In genomic region chr14:74571901-74572828, GRCh38 we compare ENCODE assay signal across 8 cellular contexts. TPM values are rescaled to one million over a fixed set of nuclear protein-coding genes. Genes with fewer than 3 reads are reported as not detected.
DNase-seq lines count a peak whose midpoint lies in the region; ATAC-seq and TF ChIP-seq lines count a peak whose summit lies in the region.

No MANE protein-coding gene starts in this region.

- peak overlapping the region; percentile 93 to 97 for H4K8ac ChIP-seq in IMR-90 (ENCODE audit: low read depth in 2 of 2, low read length in 2 of 2)

- H3K23ac ChIP-seq in IMR-90 (ENCODE audit: low read depth, low read length): peak overlapping the region; percentile 97

- dilution Hi-C loops in IMR-90 (cut with HindIII; ENCODE audit: low sequenced_read_pairs, unreplicated experiment): no loop called here

- peak overlapping the region; percentile 87 for H3K4me2 ChIP-seq in IMR-90 (ENCODE audit: low read depth, low read length)

- H3K18ac ChIP-seq in IMR-90 (ENCODE audit: low read depth, low read length): peak overlapping the region; percentile 86

- peak overlapping the region; percentile 100 for H2BK5ac ChIP-seq in IMR-90 (ENCODE audit: low read depth, low read length, poor library complexity, severe bottlenecking)

- H2AFZ ChIP-seq in IMR-90 (replicated peaks; ENCODE audit: low read length, poor library complexity): peak overlapping the region; percentile 60

- TF ChIP-seq RAD21 in IMR-90 (IDR thresholded peaks at IDR 0.05; ENCODE audit: low read length): no peak

- peak; percentile 79 for ATAC-seq in IMR-90 (ENCODE audit: low read depth)
- peak in 7 of 8 donors; percentile 26 to 78 (median 38) for ATAC-seq in heart right ventricle
- no peak for ATAC-seq in HG03520 (IDR thresholded peaks at IDR 0.05; ENCODE audit: unreplicated experiment)
- no peak for ATAC-seq in HG03354 (IDR thresholded peaks at IDR 0.05; ENCODE audit: poor library complexity, severe bottlenecking, unreplicated experiment)
- no peak for ATAC-seq in HG03460 (IDR thresholded peaks at IDR 0.05; ENCODE audit: unreplicated experiment)

- peak overlapping the region; percentile 100 for H2BK120ac ChIP-seq in IMR-90 (ENCODE audit: low read depth, low read length)

- peaks cover 60% of the 10 kb centered on the region for H3K9me1 ChIP-seq in IMR-90 (ENCODE audit: insufficient read depth, low read length)

- no TSS peak for BruUV-seq in IMR-90 (replicated peaks; lab: Mats Ljungman, UMichigan)

- intact Hi-C loops in IMR-90 (cut with micrococcal nuclease) (loop anchor here (5.0 kb wide), 1 partner anchor 35 kb away; no protein-coding TSS in a partner anchor), heart right ventricle (cut with DNase I) (no loop called here)

- peak overlapping the region; percentile 77 for H4K5ac ChIP-seq in IMR-90 (ENCODE audit: low read depth, low read length)

- no peaks in the 10 kb centered on the region for H3K9me3 ChIP-seq in IMR-90 (ENCODE audit: control insufficient read depth, insufficient read depth, low read length)
- H3K9me3 ChIP-seq in heart right ventricle: no peaks in the 10 kb centered on the region
- H3K9me3 ChIP-seq in skeletal muscle tissue (ENCODE audit: control insufficient read depth in 3 of 3, low read length in 3 of 3): no peaks in the 10 kb centered on the region

- H3K27me3 ChIP-seq in IMR-90 (ENCODE audit: control insufficient read depth, insufficient read depth, low read length): no peaks in the 10 kb centered on the region
- no peaks in the 10 kb centered on the region for H3K27me3 ChIP-seq in heart right ventricle
- peaks cover 0 to 4% (median 0%) of the 10 kb centered on the region in 3 donors for H3K27me3 ChIP-seq in skeletal muscle tissue (ENCODE audit: control insufficient read depth in 3 of 3, insufficient read depth in 3 of 3, low read length in 3 of 3)

- H3K4me1 ChIP-seq in IMR-90 (ENCODE audit: control insufficient read depth, insufficient read depth, low read length) (peaks cover 58% of the 10 kb centered on the region), heart right ventricle (peaks cover 11 to 89% (median 54%) of the 10 kb centered on the region in 9 donors), skeletal muscle tissue (ENCODE audit: control insufficient read depth in 3 of 3, insufficient read depth in 3 of 3, low read length in 3 of 3) (peaks cover 26 to 44% (median 37%) of the 10 kb centered on the region in 3 donors)

- H3K79me1 ChIP-seq in IMR-90 (ENCODE audit: low read depth in 1 of 2, low read length in 2 of 2): peaks cover 34 to 78% of the 10 kb centered on the region in 2 experiments

- DNase-seq in AG09319 (ENCODE audit: extremely low read depth, low read depth) (peak; percentile 96), IMR-90 (peak; percentile 100), heart right ventricle (no peak)

- POLR2A ChIA-PET in IMR-90 (lab: Charles Lee; ENCODE audit: unreplicated experiment): interaction anchor here (0.6 to 2.4 kb wide), 11 partner anchors 8 to 138 kb away, joined by 3 to 9 read pairs (median 4); partner anchors contain the start of gene LTBP2

- in situ Hi-C loops in IMR-90 (cut with MboI; ENCODE audit: low sequenced_read_pairs): no loop called here

- H2BK20ac ChIP-seq in IMR-90 (ENCODE audit: low read depth, low read length): peak overlapping the region; percentile 99

- TF ChIP-seq CTCF in AG09319 (IDR thresholded peaks at IDR 0.05; ENCODE audit: low read depth, low read length): no peak
- TF ChIP-seq CTCF in IMR-90 (conservative IDR thresholded peaks at IDR 0.05; ENCODE audit: low read depth, low read length): no peak
- TF ChIP-seq CTCF in WI38 (IDR thresholded peaks at IDR 0.05; ENCODE audit: low read depth, low read length): no peak
- no peak for TF ChIP-seq CTCF in heart right ventricle (IDR thresholded peaks at IDR 0.05)

- peak overlapping the region; percentile 100 for H2AK9ac ChIP-seq in IMR-90 (replicated peaks; ENCODE audit: low read depth, low read length, poor library complexity)

- peak overlapping the region; percentile 42 for H3K4me3 ChIP-seq in IMR-90 (ENCODE audit: insufficient read depth, low read depth, low read length)
- H3K4me3 ChIP-seq in WI38 (ENCODE audit: low read depth, low read length): peak overlapping the region; percentile 62
- no peak overlapping the region for H3K4me3 ChIP-seq in heart right ventricle
- peak overlapping the region in 1 of 3 donors; percentile 36 for H3K4me3 ChIP-seq in skeletal muscle tissue (ENCODE audit: low read length in 3 of 3)

- TF ChIP-seq POLR2A in IMR-90 (IDR thresholded peaks at IDR 0.05; ENCODE audit: low read depth, low read length): peak; percentile 36; the same call in 1 of the 2 replicates

- peak overlapping the region; percentile 99 for H3K4ac ChIP-seq in IMR-90 (ENCODE audit: low read depth, low read length)

- no peaks in the 10 kb centered on the region; the same call in 1 of the 2 replicates for H4K20me1 ChIP-seq in IMR-90 (ENCODE audit: insufficient read depth, low read length)

- peak overlapping the region; percentile 99 for H3K14ac ChIP-seq in IMR-90 (replicated peaks; ENCODE audit: low read depth, low read length)

- peak overlapping the region; percentile 98 for H2BK15ac ChIP-seq in IMR-90 (ENCODE audit: low read depth, low read length)

- CTCF ChIA-PET in IMR-90 (lab: Yijun Ruan, JAX): interaction anchor here (0.5 to 2.7 kb wide), 7 partner anchors 9 to 772 kb away, joined by 3 to 7 read pairs (median 4); no protein-coding TSS in a partner anchor

- peak overlapping the region; percentile 99 for H2AK5ac ChIP-seq in IMR-90 (ENCODE audit: low read depth, low read length)

- H3K27ac ChIP-seq in IMR-90 (ENCODE audit: insufficient read depth, low read length) (peak overlapping the region; percentile 98), heart right ventricle (peak overlapping the region in 9 of 10 donors; percentile 21 to 88 (median 63)), skeletal muscle tissue (ENCODE audit: low read depth, low read length) (peak overlapping the region; percentile 68)

- no peaks in the 10 kb centered on the region for H3K36me3 ChIP-seq in IMR-90 (ENCODE audit: control insufficient read depth, insufficient read depth, low read length)
- no peaks in the 10 kb centered on the region for H3K36me3 ChIP-seq in heart right ventricle
- no peaks in the 10 kb centered on the region for H3K36me3 ChIP-seq in skeletal muscle tissue (ENCODE audit: control insufficient read depth in 3 of 3, insufficient read depth in 3 of 3, low read length in 3 of 3)

- 0% methylated on average over 4 of the region's 13 CpGs; no CpG with 5 or more reads in 1 of the 2 experiments for WGBS in IMR-90 (ENCODE audit: extremely low coverage in 2 of 2, insufficient read length in 1 of 2), 2 experiments
- 62% methylated on average over 13 of the region's 13 CpGs for WGBS in heart right ventricle, 2 donors

- peak overlapping the region; percentile 99 for H3K56ac ChIP-seq in IMR-90 (ENCODE audit: extremely low read depth, insufficient read depth, low read length)

- H3K9ac ChIP-seq in IMR-90 (ENCODE audit: low read depth, low read length) (peak overlapping the region; percentile 94), skeletal muscle tissue (ENCODE audit: low read depth in 1 of 3, low read length in 3 of 3) (peak overlapping the region in 1 of 3 donors; percentile 19)

- H4K91ac ChIP-seq in IMR-90 (ENCODE audit: insufficient read depth, low read depth, low read length): peak overlapping the region; percentile 99

TF ChIP-seq in IMR-90, 13 proteins besides CTCF, POLR2A, EP300 and RAD21:
- peak; percentile 93 for TF ChIP-seq NFE2L2 (IDR thresholded peaks at IDR 0.05; ENCODE audit: low read depth, low read length)
- peak; percentile 71 for TF ChIP-seq MAFK (IDR thresholded peaks at IDR 0.05; ENCODE audit: low read depth, low read length)
- peak; percentile 75; the same call in 1 of the 2 replicates for TF ChIP-seq MAZ (IDR thresholded peaks at IDR 0.05; ENCODE audit: borderline replicate concordance, low read depth, low read length)
- TF ChIP-seq RFX5 (IDR thresholded peaks at IDR 0.05; ENCODE audit: low read depth, low read length): no peak
- TF ChIP-seq BHLHE40 (IDR thresholded peaks at IDR 0.05; ENCODE audit: low read depth, low read length): peak; percentile 40
- TF ChIP-seq ELK1 (IDR thresholded peaks at IDR 0.05; ENCODE audit: borderline replicate concordance, low read depth, low read length): no peak
- no peak for TF ChIP-seq USF2 (IDR thresholded peaks at IDR 0.05; ENCODE audit: low read depth, low read length)
- TF ChIP-seq FOS (IDR thresholded peaks at IDR 0.05; ENCODE audit: low read depth, low read length): peak; percentile 97
- TF ChIP-seq RCOR1 (IDR thresholded peaks at IDR 0.05; ENCODE audit: insufficient replicate concordance, low read length): peak; percentile 95
- TF ChIP-seq CEBPB (IDR thresholded peaks at IDR 0.05; ENCODE audit: low read depth, low read length): peak; percentile 96
- TF ChIP-seq CHD1 (IDR thresholded peaks at IDR 0.05; ENCODE audit: low read depth, low read length): no peak; the same call in 1 of the 2 replicates
- TF ChIP-seq SMC3 (IDR thresholded peaks at IDR 0.05; ENCODE audit: low read depth, low read length): no peak; the same call in 1 of the 2 replicates
- no peak for TF ChIP-seq MXI1 (IDR thresholded peaks at IDR 0.05; ENCODE audit: borderline replicate concordance, low read depth, low read length)

RNA-seq across cellular contexts. Expression of gene LTBP2, which starts 39.9 kb away (rescaled TPM):
- total RNA-seq in IMR-90 (2012; rRNA removed) (23.8 and 26.7 TPM in 2 replicates), heart right ventricle (10 to 100 TPM in 9 of 10 donors, 1 to 10 TPM in 1; 7.1 to 50.3 (median 18.5) TPM), skeletal muscle tissue (12.0 TPM)
- polyA plus RNA-seq in IMR-90 (2012; rRNA removed) (79.3 and 81.8 TPM in 2 replicates), heart right ventricle (1 to 10 TPM; 3.5 TPM)
- 49.1 and 65.1 TPM in 2 replicates for polyA plus RNA-seq in IMR-90 (2012; cell fraction: cytosol; rRNA removed)
- 57.1 and 111 TPM in 2 replicates for polyA plus RNA-seq in IMR-90 (2012; cell fraction: nucleus; rRNA removed; ENCODE audit: low replicate concordance)

Comparison
In these comparisons a context has a peak if more than half of its experiments do, and no peak if none do; other contexts are left out.
1. DNase-seq: peak in AG09319 (single experiment) and IMR-90 (single experiment); none in heart right ventricle (0 of 2).
2. ATAC-seq: peak in IMR-90 (single experiment) and heart right ventricle (7 of 8); none in HG03520 (single experiment), HG03354 (single experiment) and HG03460 (single experiment).
3. H3K4me3 ChIP-seq: peak in IMR-90 (single experiment) and WI38 (single experiment); none in heart right ventricle (0 of 10).
4. Peak in every context shown above with its lines, with median percentiles within 50 percentile points of each other: H3K27ac ChIP-seq.